1 cellular context compared by ENCODE assay signal in genomic region chr3:172447611-172448579, GRCh38.
TF ChIP-seq lines count a peak whose summit lies in the region.

TSS of gene GHSR (minus strand) at chr3:172448456. CDS start at chr3:172448413, 43 bp downstream.

TF ChIP-seq in GM12878, 131 proteins besides CTCF, POLR2A, EP300 and RAD21 (continued from another document):
- TF ChIP-seq IRF3 (IDR thresholded peaks at IDR 0.05) (no peak), ZBTB11 (CRISPR knock-in tag; IDR thresholded peaks at IDR 0.05) (no peak), MXI1 (IDR thresholded peaks at IDR 0.05; ENCODE audit: low read depth, low read length) (no peak), NR2C1 (IDR thresholded peaks at IDR 0.05) (no peak), SREBF2 (IDR thresholded peaks at IDR 0.05; ENCODE audit: low read length) (no peak), MYC (IDR thresholded peaks at IDR 0.05; ENCODE audit: insufficient read depth, insufficient read length, insufficient replicate concordance, low read length, severe bottlenecking) (no peak), RUNX3 (IDR thresholded peaks at IDR 0.05; ENCODE audit: low read length) (no peak), POU2F2 (IDR thresholded peaks at IDR 0.05; ENCODE audit: borderline replicate concordance, low read depth, low read length) (no peak), E4F1 (IDR thresholded peaks at IDR 0.05; ENCODE audit: borderline replicate concordance, partially characterized antibody) (no peak), NBN (IDR thresholded peaks at IDR 0.05) (no peak), SKIL (IDR thresholded peaks at IDR 0.05; ENCODE audit: low read depth, poor library complexity, severe bottlenecking) (no peak), SMARCA5 (IDR thresholded peaks at IDR 0.05) (no peak)
